3 cellular contexts compared by ENCODE assay signal in genomic region chr2:217068677-217069250, GRCh38.
TF ChIP-seq lines count a peak whose summit lies in the region.

No MANE protein-coding gene starts in this region.

TF ChIP-seq in HepG2, 621 proteins besides CTCF, POLR2A, EP300 and RAD21 (continues in another document):
- 0 out of 2 replicates have a peak, but pooled peaks have one; percentile 11 for TF ChIP-seq TRIM22 (IDR thresholded peaks at IDR 0.05)
- no peak for TF ChIP-seq TSC22D2 (CRISPR knock-in tag; IDR thresholded peaks at IDR 0.05; ENCODE audit: borderline replicate concordance)
- TF ChIP-seq SSRP1 (CRISPR knock-in tag; IDR thresholded peaks at IDR 0.05), result no peak
- TF ChIP-seq ZNF280D (CRISPR knock-in tag; IDR thresholded peaks at IDR 0.05), result no peak
- no peak for TF ChIP-seq AHR (CRISPR knock-in tag; IDR thresholded peaks at IDR 0.05)
- TF ChIP-seq MXD4 (CRISPR knock-in tag; IDR thresholded peaks at IDR 0.05), result no peak
- no peak for TF ChIP-seq KAT8 (CRISPR knock-in tag; IDR thresholded peaks at IDR 0.05)
- TF ChIP-seq ZNF546 (CRISPR knock-in tag; conservative IDR thresholded peaks at IDR 0.05), result no peak
- TF ChIP-seq GABPA (IDR thresholded peaks at IDR 0.05; ENCODE audit: low read depth, low read length), result 0 out of 2 replicates have a peak, but pooled peaks have one; percentile 11
- no peak for TF ChIP-seq GABPA (CRISPR knock-in tag; IDR thresholded peaks at IDR 0.05; ENCODE audit: low read depth)
- TF ChIP-seq ZNF441 (CRISPR knock-in tag; IDR thresholded peaks at IDR 0.05; ENCODE audit: borderline replicate concordance), result no peak
- TF ChIP-seq ZNF709 (CRISPR knock-in tag; IDR thresholded peaks at IDR 0.05), result no peak
- peak; percentile 1; the same call in 1 of the 2 replicates for TF ChIP-seq ATF7 (IDR thresholded peaks at IDR 0.05)
- no peak for TF ChIP-seq ATF7 (CRISPR knock-in tag; IDR thresholded peaks at IDR 0.05)
- TF ChIP-seq ZNF30 (CRISPR knock-in tag; IDR thresholded peaks at IDR 0.05), result no peak
- no peak for TF ChIP-seq ONECUT2 (CRISPR knock-in tag; IDR thresholded peaks at IDR 0.05)
- TF ChIP-seq RAD51 (IDR thresholded peaks at IDR 0.05; ENCODE audit: borderline replicate concordance), result 0 out of 2 replicates have a peak, but pooled peaks have one; percentile 18
- no peak for TF ChIP-seq ZNF576 (CRISPR knock-in tag; IDR thresholded peaks at IDR 0.05)
- no peak for TF ChIP-seq PHF21A (CRISPR knock-in tag; IDR thresholded peaks at IDR 0.05)

TF ChIP-seq in IMR-90, 13 proteins besides CTCF, POLR2A, EP300 and RAD21:
- no peak for TF ChIP-seq SMC3 (IDR thresholded peaks at IDR 0.05; ENCODE audit: low read depth, low read length)
- TF ChIP-seq MAZ (IDR thresholded peaks at IDR 0.05; ENCODE audit: borderline replicate concordance, low read depth, low read length), result no peak
- no peak for TF ChIP-seq CEBPB (IDR thresholded peaks at IDR 0.05; ENCODE audit: low read depth, low read length)
- no peak for TF ChIP-seq NFE2L2 (IDR thresholded peaks at IDR 0.05; ENCODE audit: low read depth, low read length)
- TF ChIP-seq FOS (IDR thresholded peaks at IDR 0.05; ENCODE audit: low read depth, low read length), result no peak
- TF ChIP-seq ELK1 (IDR thresholded peaks at IDR 0.05; ENCODE audit: borderline replicate concordance, low read depth, low read length), result no peak
- TF ChIP-seq BHLHE40 (IDR thresholded peaks at IDR 0.05; ENCODE audit: low read depth, low read length), result no peak
- no peak for TF ChIP-seq USF2 (IDR thresholded peaks at IDR 0.05; ENCODE audit: low read depth, low read length)
- no peak for TF ChIP-seq RCOR1 (IDR thresholded peaks at IDR 0.05; ENCODE audit: insufficient replicate concordance, low read length)
- TF ChIP-seq CHD1 (IDR thresholded peaks at IDR 0.05; ENCODE audit: low read depth, low read length), result no peak
- TF ChIP-seq RFX5 (IDR thresholded peaks at IDR 0.05; ENCODE audit: low read depth, low read length), result no peak
- TF ChIP-seq MXI1 (IDR thresholded peaks at IDR 0.05; ENCODE audit: borderline replicate concordance, low read depth, low read length), result no peak

TF ChIP-seq in H1, 55 proteins besides CTCF, POLR2A, EP300 and RAD21:
- TF ChIP-seq TAF7 (optimal IDR thresholded peaks at IDR 0.05; ENCODE audit: borderline replicate concordance, low read depth, low read length) (no peak), RNF2 (IDR thresholded peaks at IDR 0.05; ENCODE audit: borderline replicate concordance, low read depth, low read length, missing control alignments, poor library complexity, severe bottlenecking) (no peak), SAP30 (IDR thresholded peaks at IDR 0.05; ENCODE audit: insufficient read depth, insufficient replicate concordance, low read length) (no peak), CREB1 (IDR thresholded peaks at IDR 0.05) (no peak), POLR2AphosphoS5 (IDR thresholded peaks at IDR 0.05; ENCODE audit: low read depth, low read length) (no peak), BACH1 (IDR thresholded peaks at IDR 0.05; ENCODE audit: low read length) (no peak; the same call in 1 of the 2 replicates), TBP (IDR thresholded peaks at IDR 0.05; ENCODE audit: low read depth, low read length) (no peak), GABPA (IDR thresholded peaks at IDR 0.05; ENCODE audit: borderline replicate concordance, insufficient read depth, low read length) (no peak), GTF2F1 (IDR thresholded peaks at IDR 0.05; ENCODE audit: borderline replicate concordance, low read depth, low read length) (no peak), SIX5 (IDR thresholded peaks at IDR 0.05; ENCODE audit: low read depth, low read length) (no peak), TEAD4 (IDR thresholded peaks at IDR 0.05; ENCODE audit: low read depth, low read length) (no peak), CEBPB (IDR thresholded peaks at IDR 0.05; ENCODE audit: low read depth, low read length) (no peak), CBX8 (IDR thresholded peaks at IDR 0.05; ENCODE audit: borderline replicate concordance, low read depth, low read length) (no peak), POU5F1 (IDR thresholded peaks at IDR 0.05; ENCODE audit: low read depth, low read length) (no peak), CHD7 (IDR thresholded peaks at IDR 0.05; ENCODE audit: insufficient replicate concordance, low read length) (no peak)
TF ChIP-seq in H1: peak in this region for 0.
